In the genomic region with DNA sequence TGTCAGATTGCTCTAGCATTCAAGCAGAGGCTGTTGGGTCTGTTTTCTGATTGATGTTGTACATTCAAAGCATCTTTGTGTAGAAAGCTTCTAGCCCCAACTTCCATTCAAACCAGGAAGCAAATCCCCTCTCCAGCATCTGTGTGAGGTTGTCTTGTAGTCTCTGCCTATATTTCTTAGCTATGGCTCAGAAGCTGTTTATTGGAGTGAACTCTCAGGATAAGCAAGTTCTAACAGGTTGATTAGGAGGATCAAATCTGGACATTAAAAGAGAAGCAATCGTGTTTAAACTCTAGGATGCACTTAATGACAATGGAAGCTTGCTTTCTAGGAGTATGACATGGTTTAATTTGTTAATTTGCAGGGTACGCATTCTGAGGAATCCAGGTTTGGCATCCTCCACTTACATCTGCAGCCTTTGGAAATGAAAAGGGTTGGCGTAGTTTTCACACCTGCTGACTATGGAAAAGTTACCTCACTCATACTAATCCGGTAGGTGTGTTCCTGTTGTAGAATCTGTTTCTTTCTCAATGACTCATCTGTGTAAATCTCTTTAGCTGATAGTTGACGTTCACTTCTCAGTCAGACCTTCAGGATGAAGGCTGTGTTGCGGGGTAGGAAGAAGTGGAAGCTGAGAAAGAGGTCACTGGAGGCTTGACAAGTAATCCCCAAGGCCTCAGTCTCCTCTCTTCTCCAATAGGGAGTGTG, we compare ENCODE assay signal across 1 cellular context.
TF ChIP-seq lines count a peak whose summit lies in the region.

No MANE protein-coding gene starts in this region.

TF ChIP-seq in GM23338, 12 proteins besides CTCF, POLR2A, EP300 and RAD21 (continued from another document):
- TF ChIP-seq ZNF331 (CRISPR knock-in tag; IDR thresholded peaks at IDR 0.05; ENCODE audit: low read depth) (no peak), JUNB (IDR thresholded peaks at IDR 0.05; ENCODE audit: unreplicated experiment) (no peak), POLR2AphosphoS5 (IDR thresholded peaks at IDR 0.05; ENCODE audit: low read depth) (no peak), CREB1 (CRISPR knock-in tag; IDR thresholded peaks at IDR 0.05; ENCODE audit: low read depth) (no peak), STAT1 (IDR thresholded peaks at IDR 0.05; ENCODE audit: unreplicated experiment) (no peak)
- TF ChIP-seq, protein P1, sequence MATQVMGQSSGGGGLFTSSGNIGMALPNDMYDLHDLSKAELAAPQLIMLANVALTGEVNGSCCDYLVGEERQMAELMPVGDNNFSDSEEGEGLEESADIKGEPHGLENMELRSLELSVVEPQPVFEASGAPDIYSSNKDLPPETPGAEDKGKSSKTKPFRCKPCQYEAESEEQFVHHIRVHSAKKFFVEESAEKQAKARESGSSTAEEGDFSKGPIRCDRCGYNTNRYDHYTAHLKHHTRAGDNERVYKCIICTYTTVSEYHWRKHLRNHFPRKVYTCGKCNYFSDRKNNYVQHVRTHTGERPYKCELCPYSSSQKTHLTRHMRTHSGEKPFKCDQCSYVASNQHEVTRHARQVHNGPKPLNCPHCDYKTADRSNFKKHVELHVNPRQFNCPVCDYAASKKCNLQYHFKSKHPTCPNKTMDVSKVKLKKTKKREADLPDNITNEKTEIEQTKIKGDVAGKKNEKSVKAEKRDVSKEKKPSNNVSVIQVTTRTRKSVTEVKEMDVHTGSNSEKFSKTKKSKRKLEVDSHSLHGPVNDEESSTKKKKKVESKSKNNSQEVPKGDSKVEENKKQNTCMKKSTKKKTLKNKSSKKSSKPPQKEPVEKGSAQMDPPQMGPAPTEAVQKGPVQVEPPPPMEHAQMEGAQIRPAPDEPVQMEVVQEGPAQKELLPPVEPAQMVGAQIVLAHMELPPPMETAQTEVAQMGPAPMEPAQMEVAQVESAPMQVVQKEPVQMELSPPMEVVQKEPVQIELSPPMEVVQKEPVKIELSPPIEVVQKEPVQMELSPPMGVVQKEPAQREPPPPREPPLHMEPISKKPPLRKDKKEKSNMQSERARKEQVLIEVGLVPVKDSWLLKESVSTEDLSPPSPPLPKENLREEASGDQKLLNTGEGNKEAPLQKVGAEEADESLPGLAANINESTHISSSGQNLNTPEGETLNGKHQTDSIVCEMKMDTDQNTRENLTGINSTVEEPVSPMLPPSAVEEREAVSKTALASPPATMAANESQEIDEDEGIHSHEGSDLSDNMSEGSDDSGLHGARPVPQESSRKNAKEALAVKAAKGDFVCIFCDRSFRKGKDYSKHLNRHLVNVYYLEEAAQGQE (IDR thresholded peaks at IDR 0.05; ENCODE audit: unreplicated experiment) = no peak
- TF ChIP-seq, protein P2, sequence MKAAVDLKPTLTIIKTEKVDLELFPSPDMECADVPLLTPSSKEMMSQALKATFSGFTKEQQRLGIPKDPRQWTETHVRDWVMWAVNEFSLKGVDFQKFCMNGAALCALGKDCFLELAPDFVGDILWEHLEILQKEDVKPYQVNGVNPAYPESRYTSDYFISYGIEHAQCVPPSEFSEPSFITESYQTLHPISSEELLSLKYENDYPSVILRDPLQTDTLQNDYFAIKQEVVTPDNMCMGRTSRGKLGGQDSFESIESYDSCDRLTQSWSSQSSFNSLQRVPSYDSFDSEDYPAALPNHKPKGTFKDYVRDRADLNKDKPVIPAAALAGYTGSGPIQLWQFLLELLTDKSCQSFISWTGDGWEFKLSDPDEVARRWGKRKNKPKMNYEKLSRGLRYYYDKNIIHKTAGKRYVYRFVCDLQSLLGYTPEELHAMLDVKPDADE (IDR thresholded peaks at IDR 0.05) = no peak
